In genomic region chr4:70749313-70749712, GRCh38 we compare ENCODE assay signal across 12 cellular contexts.
DNase-seq lines count a peak whose midpoint lies in the region; ATAC-seq and TF ChIP-seq lines count a peak whose summit lies in the region.
"Had no signal": no experiment of that assay in that cellular context is flagged by ENCODE, and none has a peak within 500 bp of the region (broad histone marks: within the 10 kb centered on the region; RNA-seq: fewer than 3 reads in every experiment).

No MANE protein-coding gene starts in this region.

- peak; percentile 70 for ATAC-seq in GM18505 (IDR thresholded peaks at IDR 0.05; ENCODE audit: unreplicated experiment)
- peak; percentile 74 for ATAC-seq in GM19455 (IDR thresholded peaks at IDR 0.05; ENCODE audit: unreplicated experiment)
- peak; percentile 87 for ATAC-seq in HG02870 (IDR thresholded peaks at IDR 0.05; ENCODE audit: unreplicated experiment)
- peak; percentile 82 for ATAC-seq in HG03565 (IDR thresholded peaks at IDR 0.05; ENCODE audit: unreplicated experiment)
- ATAC-seq: upper lobe of right lung had no signal

- no peak for TF ChIP-seq POLR2A in GM18505 (IDR thresholded peaks at IDR 0.05; ENCODE audit: borderline replicate concordance, extremely low read depth, insufficient read depth, insufficient read length)

- DNase-seq in islet precursor cell (no peak), iPS-NIHi11 (ENCODE audit: low spot score) (no peak), kidney glomerular epithelial cell (lab: John Stamatoyannopoulos, UW) (no peak)
- DNase-seq in stimulated activated CD4-positive, alpha-beta T cell treated with anti-CD3 and anti-CD28 coated beads, Interleukin-15, amount 100 ng/mL, for 24 hours: no peak
- DNase-seq: activated gamma-delta T cell treated with Interleukin-2 at 50 U/mL for 16 hours; CD4-positive, CD25-positive, alpha-beta regulatory T cell; NCI-H2029; upper lobe of right lung had no signal
